13 cellular contexts compared by ENCODE assay signal in the genomic region with DNA sequence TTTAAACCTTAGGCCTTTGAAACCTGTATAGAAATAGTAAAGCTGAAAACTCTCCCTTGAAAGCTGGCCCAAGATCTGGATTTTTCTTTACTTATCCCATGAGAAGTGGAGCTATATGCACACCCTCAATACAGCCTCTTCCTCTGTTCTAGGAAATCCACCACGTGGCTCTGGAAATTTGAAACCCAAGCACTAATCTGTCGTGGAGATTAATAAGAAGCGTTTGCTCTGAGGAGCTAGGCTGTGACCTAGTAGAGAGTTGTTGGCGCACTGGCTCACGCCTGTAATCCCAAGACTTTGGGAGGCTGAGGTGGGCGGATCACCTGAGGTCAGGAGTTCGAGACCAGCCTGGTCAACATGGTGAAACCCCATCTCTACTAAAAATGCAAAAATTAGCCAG.
A peak's percentile ranks its signal among the peaks of the same experiment; 100 is the strongest.
DNase-seq lines count a peak whose midpoint lies in the region; ATAC-seq and TF ChIP-seq lines count a peak whose summit lies in the region.
"Had no signal": no experiment of that assay in that cellular context is flagged by ENCODE, and none has a peak within 500 bp of the region (broad histone marks: within the 10 kb centered on the region; RNA-seq: fewer than 3 reads in every experiment).

No MANE protein-coding gene starts in this region.

- no peaks in the 10 kb centered on the region for H3K9me3 Mint-ChIP-seq in osteocyte (ENCODE audit: unreplicated experiment)
- H3K9me3 Mint-ChIP-seq: H9 had no signal

- peaks cover 5% of the 10 kb centered on the region for H3K27me3 Mint-ChIP-seq in osteocyte (ENCODE audit: unreplicated experiment)
- H3K27me3 Mint-ChIP-seq: CD4-positive, CD25-positive, alpha-beta regulatory T cell had no signal

- H3K4me3 Mint-ChIP-seq in osteocyte (ENCODE audit: unreplicated experiment) = no peak overlapping the region
- H3K4me3 Mint-ChIP-seq: CD4-positive, CD25-positive, alpha-beta regulatory T cell; H9 had no signal

- ATAC-seq in GM18907 (IDR thresholded peaks at IDR 0.05; ENCODE audit: unreplicated experiment) (no peak), HG02970 (IDR thresholded peaks at IDR 0.05; ENCODE audit: low FRiP score, unreplicated experiment) (no peak), GM18909 (IDR thresholded peaks at IDR 0.05; ENCODE audit: poor library complexity, unreplicated experiment) (no peak)
- ATAC-seq: GM12878 had no signal

- H3K4me1 Mint-ChIP-seq in osteocyte (ENCODE audit: unreplicated experiment) = no peaks in the 10 kb centered on the region
- H3K4me1 Mint-ChIP-seq: CD4-positive, CD25-positive, alpha-beta regulatory T cell had no signal

- no peak for TF ChIP-seq CTCF in osteocyte (IDR thresholded peaks at IDR 0.05)

- no peaks in the 10 kb centered on the region for H3K36me3 Mint-ChIP-seq in osteocyte (ENCODE audit: unreplicated experiment)
- H3K36me3 Mint-ChIP-seq: CD4-positive, CD25-positive, alpha-beta regulatory T cell had no signal

- DNase-seq in DMS 273 (lab: John Stamatoyannopoulos, UW; ENCODE audit: unreplicated experiment) (peak; percentile 54), DMS 273 treated with DMSO at 0.1 percent for 48 hours (lab: John Stamatoyannopoulos, UW) (no peak), NCI-H82 (lab: John Stamatoyannopoulos, UW) (peak; percentile 94), ecto neural progenitor cell (ENCODE audit: low spot score) (peak; percentile 23), osteocyte (ENCODE audit: extremely low spot score, unreplicated experiment) (peak; percentile 34)
- DNase-seq: CD4-positive, CD25-positive, alpha-beta regulatory T cell; DMS79; GOT3; H9 had no signal

- no peak overlapping the region for H3K27ac Mint-ChIP-seq in osteocyte (ENCODE audit: unreplicated experiment)
- H3K27ac Mint-ChIP-seq: CD4-positive, CD25-positive, alpha-beta regulatory T cell; H9 had no signal
